1 cellular context compared by ENCODE assay signal in the genomic region with DNA sequence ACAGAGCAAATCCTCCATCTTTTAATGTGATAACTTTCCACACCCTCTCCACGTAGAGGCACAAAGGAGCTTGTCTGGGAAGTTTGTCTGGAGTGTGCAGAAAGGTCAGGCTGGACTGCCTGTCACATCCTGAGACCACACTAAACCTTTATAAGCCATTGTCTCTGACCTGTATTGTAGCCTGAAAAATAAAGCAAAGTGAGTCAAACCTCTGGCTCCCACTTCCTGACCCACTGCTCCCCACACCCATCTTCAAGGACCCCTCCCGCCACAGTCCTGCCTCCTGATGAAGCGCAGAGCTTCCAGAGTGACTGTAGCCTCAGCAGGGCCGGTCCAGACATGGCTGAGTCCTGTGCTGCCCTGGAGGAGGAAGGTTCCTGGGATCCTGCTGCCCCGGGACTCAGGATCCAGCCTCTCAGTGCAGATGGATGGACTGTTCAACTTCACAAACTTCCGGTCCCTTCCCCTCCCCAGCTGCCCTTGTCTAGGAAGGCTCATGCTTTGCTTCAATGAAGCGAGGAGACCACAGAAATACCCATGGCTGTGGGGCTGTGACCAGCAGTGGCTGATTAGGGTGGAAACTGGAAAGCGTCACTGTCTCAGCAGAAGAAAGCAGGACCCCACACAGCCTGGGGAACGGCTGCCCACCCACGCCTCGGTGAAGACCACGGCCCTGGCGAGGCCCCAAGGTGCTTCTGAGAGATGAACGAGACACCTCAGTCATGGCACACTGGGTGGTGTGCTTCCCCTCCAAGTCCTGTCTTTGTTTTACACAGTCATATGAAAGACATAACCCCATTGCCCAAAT.
TF ChIP-seq lines count a peak whose summit lies in the region.

No MANE protein-coding gene starts in this region.

TF ChIP-seq in GM23338, 12 proteins besides CTCF, POLR2A, EP300 and RAD21 (continued from another document):
- TF ChIP-seq, protein P1, sequence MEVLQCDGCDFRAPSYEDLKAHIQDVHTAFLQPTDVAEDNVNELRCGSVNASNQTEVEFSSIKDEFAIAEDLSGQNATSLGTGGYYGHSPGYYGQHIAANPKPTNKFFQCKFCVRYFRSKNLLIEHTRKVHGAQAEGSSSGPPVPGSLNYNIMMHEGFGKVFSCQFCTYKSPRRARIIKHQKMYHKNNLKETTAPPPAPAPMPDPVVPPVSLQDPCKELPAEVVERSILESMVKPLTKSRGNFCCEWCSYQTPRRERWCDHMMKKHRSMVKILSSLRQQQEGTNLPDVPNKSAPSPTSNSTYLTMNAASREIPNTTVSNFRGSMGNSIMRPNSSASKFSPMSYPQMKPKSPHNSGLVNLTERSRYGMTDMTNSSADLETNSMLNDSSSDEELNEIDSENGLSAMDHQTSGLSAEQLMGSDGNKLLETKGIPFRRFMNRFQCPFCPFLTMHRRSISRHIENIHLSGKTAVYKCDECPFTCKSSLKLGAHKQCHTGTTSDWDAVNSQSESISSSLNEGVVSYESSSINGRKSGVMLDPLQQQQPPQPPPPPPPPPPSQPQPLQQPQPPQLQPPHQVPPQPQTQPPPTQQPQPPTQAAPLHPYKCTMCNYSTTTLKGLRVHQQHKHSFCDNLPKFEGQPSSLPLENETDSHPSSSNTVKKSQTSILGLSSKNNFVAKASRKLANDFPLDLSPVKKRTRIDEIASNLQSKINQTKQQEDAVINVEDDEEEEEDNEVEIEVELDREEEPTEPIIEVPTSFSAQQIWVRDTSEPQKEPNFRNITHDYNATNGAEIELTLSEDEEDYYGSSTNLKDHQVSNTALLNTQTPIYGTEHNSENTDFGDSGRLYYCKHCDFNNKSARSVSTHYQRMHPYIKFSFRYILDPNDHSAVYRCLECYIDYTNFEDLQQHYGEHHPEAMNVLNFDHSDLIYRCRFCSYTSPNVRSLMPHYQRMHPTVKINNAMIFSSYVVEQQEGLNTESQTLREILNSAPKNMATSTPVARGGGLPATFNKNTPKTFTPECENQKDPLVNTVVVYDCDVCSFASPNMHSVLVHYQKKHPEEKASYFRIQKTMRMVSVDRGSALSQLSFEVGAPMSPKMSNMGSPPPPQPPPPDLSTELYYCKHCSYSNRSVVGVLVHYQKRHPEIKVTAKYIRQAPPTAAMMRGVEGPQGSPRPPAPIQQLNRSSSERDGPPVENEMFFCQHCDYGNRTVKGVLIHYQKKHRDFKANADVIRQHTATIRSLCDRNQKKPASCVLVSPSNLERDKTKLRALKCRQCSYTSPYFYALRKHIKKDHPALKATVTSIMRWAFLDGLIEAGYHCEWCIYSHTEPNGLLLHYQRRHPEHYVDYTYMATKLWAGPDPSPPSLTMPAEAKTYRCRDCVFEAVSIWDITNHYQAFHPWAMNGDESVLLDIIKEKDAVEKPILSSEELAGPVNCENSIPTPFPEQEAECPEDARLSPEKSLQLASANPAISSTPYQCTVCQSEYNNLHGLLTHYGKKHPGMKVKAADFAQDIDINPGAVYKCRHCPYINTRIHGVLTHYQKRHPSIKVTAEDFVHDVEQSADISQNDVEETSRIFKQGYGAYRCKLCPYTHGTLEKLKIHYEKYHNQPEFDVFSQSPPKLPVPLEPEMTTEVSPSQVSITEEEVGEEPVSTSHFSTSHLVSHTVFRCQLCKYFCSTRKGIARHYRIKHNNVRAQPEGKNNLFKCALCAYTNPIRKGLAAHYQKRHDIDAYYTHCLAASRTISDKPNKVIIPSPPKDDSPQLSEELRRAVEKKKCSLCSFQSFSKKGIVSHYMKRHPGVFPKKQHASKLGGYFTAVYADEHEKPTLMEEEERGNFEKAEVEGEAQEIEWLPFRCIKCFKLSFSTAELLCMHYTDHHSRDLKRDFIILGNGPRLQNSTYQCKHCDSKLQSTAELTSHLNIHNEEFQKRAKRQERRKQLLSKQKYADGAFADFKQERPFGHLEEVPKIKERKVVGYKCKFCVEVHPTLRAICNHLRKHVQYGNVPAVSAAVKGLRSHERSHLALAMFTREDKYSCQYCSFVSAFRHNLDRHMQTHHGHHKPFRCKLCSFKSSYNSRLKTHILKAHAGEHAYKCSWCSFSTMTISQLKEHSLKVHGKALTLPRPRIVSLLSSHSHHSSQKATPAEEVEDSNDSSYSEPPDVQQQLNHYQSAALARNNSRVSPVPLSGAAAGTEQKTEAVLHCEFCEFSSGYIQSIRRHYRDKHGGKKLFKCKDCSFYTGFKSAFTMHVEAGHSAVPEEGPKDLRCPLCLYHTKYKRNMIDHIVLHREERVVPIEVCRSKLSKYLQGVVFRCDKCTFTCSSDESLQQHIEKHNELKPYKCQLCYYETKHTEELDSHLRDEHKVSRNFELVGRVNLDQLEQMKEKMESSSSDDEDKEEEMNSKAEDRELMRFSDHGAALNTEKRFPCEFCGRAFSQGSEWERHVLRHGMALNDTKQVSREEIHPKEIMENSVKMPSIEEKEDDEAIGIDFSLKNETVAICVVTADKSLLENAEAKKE (CRISPR knock-in tag; IDR thresholded peaks at IDR 0.05), result no peak
- no peak for TF ChIP-seq NANOG (IDR thresholded peaks at IDR 0.05; ENCODE audit: borderline replicate concordance)
- TF ChIP-seq, protein P2, sequence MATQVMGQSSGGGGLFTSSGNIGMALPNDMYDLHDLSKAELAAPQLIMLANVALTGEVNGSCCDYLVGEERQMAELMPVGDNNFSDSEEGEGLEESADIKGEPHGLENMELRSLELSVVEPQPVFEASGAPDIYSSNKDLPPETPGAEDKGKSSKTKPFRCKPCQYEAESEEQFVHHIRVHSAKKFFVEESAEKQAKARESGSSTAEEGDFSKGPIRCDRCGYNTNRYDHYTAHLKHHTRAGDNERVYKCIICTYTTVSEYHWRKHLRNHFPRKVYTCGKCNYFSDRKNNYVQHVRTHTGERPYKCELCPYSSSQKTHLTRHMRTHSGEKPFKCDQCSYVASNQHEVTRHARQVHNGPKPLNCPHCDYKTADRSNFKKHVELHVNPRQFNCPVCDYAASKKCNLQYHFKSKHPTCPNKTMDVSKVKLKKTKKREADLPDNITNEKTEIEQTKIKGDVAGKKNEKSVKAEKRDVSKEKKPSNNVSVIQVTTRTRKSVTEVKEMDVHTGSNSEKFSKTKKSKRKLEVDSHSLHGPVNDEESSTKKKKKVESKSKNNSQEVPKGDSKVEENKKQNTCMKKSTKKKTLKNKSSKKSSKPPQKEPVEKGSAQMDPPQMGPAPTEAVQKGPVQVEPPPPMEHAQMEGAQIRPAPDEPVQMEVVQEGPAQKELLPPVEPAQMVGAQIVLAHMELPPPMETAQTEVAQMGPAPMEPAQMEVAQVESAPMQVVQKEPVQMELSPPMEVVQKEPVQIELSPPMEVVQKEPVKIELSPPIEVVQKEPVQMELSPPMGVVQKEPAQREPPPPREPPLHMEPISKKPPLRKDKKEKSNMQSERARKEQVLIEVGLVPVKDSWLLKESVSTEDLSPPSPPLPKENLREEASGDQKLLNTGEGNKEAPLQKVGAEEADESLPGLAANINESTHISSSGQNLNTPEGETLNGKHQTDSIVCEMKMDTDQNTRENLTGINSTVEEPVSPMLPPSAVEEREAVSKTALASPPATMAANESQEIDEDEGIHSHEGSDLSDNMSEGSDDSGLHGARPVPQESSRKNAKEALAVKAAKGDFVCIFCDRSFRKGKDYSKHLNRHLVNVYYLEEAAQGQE (IDR thresholded peaks at IDR 0.05; ENCODE audit: unreplicated experiment), result no peak
- no peak for TF ChIP-seq EZH2 (IDR thresholded peaks at IDR 0.05; ENCODE audit: low read depth, unreplicated experiment)
- TF ChIP-seq ZNF114 (CRISPR knock-in tag; IDR thresholded peaks at IDR 0.05), result no peak
- no peak for TF ChIP-seq JUNB (IDR thresholded peaks at IDR 0.05; ENCODE audit: unreplicated experiment)
